13 cellular contexts compared by ENCODE assay signal in the genomic region with DNA sequence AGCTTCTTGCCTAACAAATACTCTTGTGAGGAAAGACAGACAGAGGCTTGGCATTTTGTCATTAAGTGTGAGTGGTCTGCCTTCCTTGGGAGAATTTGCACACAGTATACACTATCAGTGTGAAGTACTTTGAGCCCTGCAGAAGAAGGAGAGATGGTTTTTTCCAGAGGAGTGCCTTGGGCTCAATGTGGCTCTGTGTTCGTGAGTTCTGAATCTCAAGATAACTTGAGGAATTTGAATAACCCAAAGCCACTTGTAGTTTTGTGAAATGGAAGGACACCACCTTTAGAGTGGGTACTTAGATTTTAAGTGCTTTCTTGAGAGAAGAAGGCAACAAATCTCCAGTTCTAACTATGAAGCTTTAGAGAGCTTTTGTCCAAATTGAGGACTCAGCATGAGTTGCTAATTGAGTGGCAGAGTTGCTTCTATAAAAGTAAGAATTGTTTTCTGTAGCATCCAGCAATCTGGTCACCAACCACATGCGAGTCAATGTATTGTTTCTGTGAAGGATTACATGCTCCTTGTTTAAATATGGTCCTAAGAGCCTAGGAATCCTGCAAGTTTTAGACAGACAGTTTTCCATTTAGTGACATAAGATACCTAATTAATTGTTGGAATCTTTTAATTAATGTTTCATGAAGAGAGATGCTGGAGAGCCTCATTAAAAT.
DNase-seq lines count a peak whose midpoint lies in the region; ATAC-seq and TF ChIP-seq lines count a peak whose summit lies in the region.
"Had no signal": no experiment of that assay in that cellular context is flagged by ENCODE, and none has a peak within 500 bp of the region (broad histone marks: within the 10 kb centered on the region; RNA-seq: fewer than 3 reads in every experiment).

No MANE protein-coding gene starts in this region.

- DNase-seq in natural killer cell treated with Interleukin-12 subunit alpha and Interleukin-12 subunit beta and Interleukin-15 and Interleukin-18, amount 100 ng/mL, for 72 hours (ENCODE audit: low spot score) = no peak
- no peak for DNase-seq in natural killer cell
- DNase-seq in activated T-helper 1 cell treated with anti-CD3 and anti-CD28 coated beads, Interleukin-12 subunit alpha, Interleukin-12 subunit beta, Interleukin-2, Interleukin-4 antibody, amounts not matched to agents 30 ng/mL and 10 ng/mL and 1 ng/mL, durations not matched to agents 14 hours and 24 hours and 36 hours (ENCODE audit: low spot score) = no peak
- DNase-seq in medulla oblongata (ENCODE audit: extremely low spot score) = peak; percentile 16
- DNase-seq in NCI-H146 treated with DMSO at 0.1 percent for 48 hours (lab: John Stamatoyannopoulos, UW; ENCODE audit: unreplicated experiment) = no peak
- DNase-seq in ureter (ENCODE audit: low spot score) = no peak
- DNase-seq in BE2C = no peak
- DNase-seq: activated effector memory CD4-positive, alpha-beta T cell treated with Interleukin-2 at 50 U/mL for 16 hours; H9; kidney glomerular epithelial cell; NCI-H1105 treated with DMSO at 0.1 percent for 48 hours had no signal

- peaks cover 12% of the 10 kb centered on the region for H3K36me3 Mint-ChIP-seq in natural killer cell treated with Interleukin-12 subunit alpha and Interleukin-12 subunit beta and Interleukin-15 and Interleukin-18, amount 100 ng/mL, for 72 hours
- H3K36me3 Mint-ChIP-seq in natural killer cell = no peaks in the 10 kb centered on the region
- H3K36me3 Mint-ChIP-seq in activated T-helper 1 cell treated with anti-CD3 and anti-CD28 coated beads, Interleukin-12 subunit alpha, Interleukin-12 subunit beta, Interleukin-2, Interleukin-4 antibody, amounts not matched to agents 30 ng/mL and 10 ng/mL and 1 ng/mL, durations not matched to agents 14 hours and 24 hours and 36 hours (ENCODE audit: low read depth) = peaks cover 18% of the 10 kb centered on the region
- H3K36me3 Mint-ChIP-seq: WTC11 had no signal

- peak overlapping the region; percentile 79 for H3K4me3 Mint-ChIP-seq in natural killer cell treated with Interleukin-12 subunit alpha and Interleukin-12 subunit beta and Interleukin-15 and Interleukin-18, amount 100 ng/mL, for 72 hours
- no peak overlapping the region for H3K4me3 Mint-ChIP-seq in natural killer cell
- H3K4me3 Mint-ChIP-seq in activated T-helper 1 cell treated with anti-CD3 and anti-CD28 coated beads, Interleukin-12 subunit alpha, Interleukin-12 subunit beta, Interleukin-2, Interleukin-4 antibody, amounts not matched to agents 30 ng/mL and 10 ng/mL and 1 ng/mL, durations not matched to agents 14 hours and 24 hours and 36 hours = peak overlapping the region; percentile 63
- H3K4me3 Mint-ChIP-seq: H9, WTC11 had no signal

- TF ChIP-seq CTCF in natural killer cell (IDR thresholded peaks at IDR 0.05) (no peak), BE2C (IDR thresholded peaks at IDR 0.05; ENCODE audit: low read depth, low read length) (no peak)

- no peak overlapping the region for H3K4me3 ChIP-seq in BE2C (ENCODE audit: low read depth, low read length)

- peak overlapping the region; percentile 90 to 94 for H3K27ac Mint-ChIP-seq in natural killer cell treated with Interleukin-12 subunit alpha and Interleukin-12 subunit beta and Interleukin-15 and Interleukin-18, amount 100 ng/mL, for 72 hours
- peak overlapping the region in 1 of 2 donors; percentile 7 for H3K27ac Mint-ChIP-seq in natural killer cell
- H3K27ac Mint-ChIP-seq in activated T-helper 1 cell treated with anti-CD3 and anti-CD28 coated beads, Interleukin-12 subunit alpha, Interleukin-12 subunit beta, Interleukin-2, Interleukin-4 antibody, amounts not matched to agents 30 ng/mL and 10 ng/mL and 1 ng/mL, durations not matched to agents 14 hours and 24 hours and 36 hours = peak overlapping the region; percentile 57
- H3K27ac Mint-ChIP-seq: H9, WTC11 had no signal

- H3K9me3 ChIP-seq in BE2C = no peaks in the 10 kb centered on the region

- no peaks in the 10 kb centered on the region for H3K27me3 ChIP-seq in BE2C

- no peak for ATAC-seq in natural killer cell treated with Interleukin-12 subunit alpha and Interleukin-12 subunit beta and Interleukin-15 and Interleukin-18, amount 100 ng/mL, for 72 hours
- ATAC-seq in natural killer cell (no peak), GM21786 (IDR thresholded peaks at IDR 0.05; ENCODE audit: unreplicated experiment) (no peak)
- ATAC-seq: WTC11 had no signal

- H3K4me1 Mint-ChIP-seq in natural killer cell treated with Interleukin-12 subunit alpha and Interleukin-12 subunit beta and Interleukin-15 and Interleukin-18, amount 100 ng/mL, for 72 hours (ENCODE audit: low read depth in 2 of 2) = peaks cover 58 to 81% of the 10 kb centered on the region in 2 donors
- H3K4me1 Mint-ChIP-seq in natural killer cell = peaks cover 55 to 69% of the 10 kb centered on the region in 2 donors
- H3K4me1 Mint-ChIP-seq in activated T-helper 1 cell treated with anti-CD3 and anti-CD28 coated beads, Interleukin-12 subunit alpha, Interleukin-12 subunit beta, Interleukin-2, Interleukin-4 antibody, amounts not matched to agents 30 ng/mL and 10 ng/mL and 1 ng/mL, durations not matched to agents 14 hours and 24 hours and 36 hours (ENCODE audit: low read depth) = peaks cover 84% of the 10 kb centered on the region

- H3K36me3 ChIP-seq in BE2C = no peaks in the 10 kb centered on the region

- H3K9me3 Mint-ChIP-seq in natural killer cell treated with Interleukin-12 subunit alpha and Interleukin-12 subunit beta and Interleukin-15 and Interleukin-18, amount 100 ng/mL, for 72 hours = no peaks in the 10 kb centered on the region
- no peaks in the 10 kb centered on the region for H3K9me3 Mint-ChIP-seq in natural killer cell
- H3K9me3 Mint-ChIP-seq in activated T-helper 1 cell treated with anti-CD3 and anti-CD28 coated beads, Interleukin-12 subunit alpha, Interleukin-12 subunit beta, Interleukin-2, Interleukin-4 antibody, amounts not matched to agents 30 ng/mL and 10 ng/mL and 1 ng/mL, durations not matched to agents 14 hours and 24 hours and 36 hours = peaks cover 3% of the 10 kb centered on the region
- H3K9me3 Mint-ChIP-seq: H9, WTC11 had no signal

- intact Hi-C loops in natural killer cell (cut with micrococcal nuclease) = no loop called here
- intact Hi-C loops in activated T-helper 1 cell treated with anti-CD3 and anti-CD28 coated beads, Interleukin-12 subunit alpha, Interleukin-12 subunit beta, Interleukin-2, Interleukin-4 antibody, amounts not matched to agents 30 ng/mL and 10 ng/mL and 1 ng/mL, durations not matched to agents 14 hours and 24 hours and 36 hours (cut with micrococcal nuclease) = loop anchor here (5.0 kb wide), 4 partner anchors 293 to 488 kb away; a partner anchor contains a TSS

- no peaks in the 10 kb centered on the region for H3K27me3 Mint-ChIP-seq in natural killer cell treated with Interleukin-12 subunit alpha and Interleukin-12 subunit beta and Interleukin-15 and Interleukin-18, amount 100 ng/mL, for 72 hours
- H3K27me3 Mint-ChIP-seq in natural killer cell (ENCODE audit: low read depth in 2 of 2) = no peaks in the 10 kb centered on the region
- H3K27me3 Mint-ChIP-seq in activated T-helper 1 cell treated with anti-CD3 and anti-CD28 coated beads, Interleukin-12 subunit alpha, Interleukin-12 subunit beta, Interleukin-2, Interleukin-4 antibody, amounts not matched to agents 30 ng/mL and 10 ng/mL and 1 ng/mL, durations not matched to agents 14 hours and 24 hours and 36 hours (ENCODE audit: insufficient read depth) = no peaks in the 10 kb centered on the region

- H3K4me1 ChIP-seq in BE2C = peaks cover 20% of the 10 kb centered on the region
